In genomic region chrX:123199338-123199737, GRCh38 we compare ENCODE assay signal across 35 cellular contexts. TPM values are rescaled to one million over a fixed set of nuclear protein-coding genes. Genes with fewer than 3 reads are reported as not detected.
"Had no signal": no experiment of that assay in that cellular context is flagged by ENCODE, and none has a peak within 500 bp of the region (broad histone marks: within the 10 kb centered on the region; RNA-seq: fewer than 3 reads in every experiment).

No MANE protein-coding gene starts in this region.

- H3K9me3 ChIP-seq: adrenal gland, ascending aorta, body of pancreas, breast epithelium had no signal

- H3K27me3 ChIP-seq: adrenal gland, ascending aorta, body of pancreas, brain microvascular endothelial cell, breast epithelium, cardiac muscle cell had no signal

- H3K27ac ChIP-seq: adrenal gland, ascending aorta, body of pancreas, brain microvascular endothelial cell, breast epithelium, cardiac muscle cell had no signal

- H3K4me1 ChIP-seq: adrenal gland, ascending aorta, body of pancreas, breast epithelium had no signal

- FAIRE-seq: bronchial epithelial cell had no signal

- H3K4me3 ChIP-seq: adrenal gland, ascending aorta, body of pancreas, breast epithelium, cardiac muscle cell had no signal

- ATAC-seq: activated naive CD4-positive, alpha-beta T cell treated with anti-CD3 and anti-CD28 coated beads, Interleukin-2, amount 50 U/mL, for 72 hours; activated naive CD8-positive, alpha-beta T cell treated with anti-CD3 and anti-CD28 coated beads, Interleukin-2, amount 50 U/mL, for 24 hours; activated T-cell treated with anti-CD3 and anti-CD28 coated beads, Interleukin-2, amount 50 U/mL, for 4 hours; activated T-cell treated with anti-CD3 and anti-CD28 coated beads, Interleukin-2, amount 50 U/mL, for 72 hours; activated T-helper 17 cell treated with anti-CD3 and anti-CD28 coated beads, Interleukin-2, amount 50 U/mL, for 72 hours; body of pancreas had no signal

- DNase-seq: activated effector memory CD4-positive, alpha-beta T cell treated with anti-CD3 and anti-CD28 coated beads, Interleukin-2, amount 50 U/mL, for 16 hours; activated effector memory CD4-positive, alpha-beta T cell treated with Interleukin-2 at 50 U/mL for 16 hours; activated gamma-delta T cell; activated naive CD4-positive, alpha-beta T cell; activated naive CD4-positive, alpha-beta T cell treated with anti-CD3 and anti-CD28 coated beads for 36 hours; activated naive CD4-positive, alpha-beta T cell treated with anti-CD3 and anti-CD28 coated beads, Interleukin-2, amount 10 ng/mL, durations not matched to agents 7 days and 5 days; activated naive CD4-positive, alpha-beta T cell treated with anti-CD3 and anti-CD28 coated beads, Interleukin-2, amount 50 U/mL, for 16 hours; activated naive CD4-positive, alpha-beta T cell treated with Interleukin-2 at 50 U/mL for 16 hours; activated naive CD8-positive, alpha-beta T cell treated with anti-CD3 and anti-CD28 coated beads for 36 hours; activated naive CD8-positive, alpha-beta T cell treated with anti-CD3 and anti-CD28 coated beads, Interleukin-2, amount 10 ng/mL, durations not matched to agents 7 days and 5 days; activated naive CD8-positive, alpha-beta T cell treated with anti-CD3 and anti-CD28 coated beads, Interleukin-2, amount 50 U/mL, for 24 hours; activated T-cell treated with anti-CD3 and anti-CD28 coated beads, Interleukin-2, amount 50 U/mL, for 1 hour; activated T-cell treated with anti-CD3 and anti-CD28 coated beads, Interleukin-2, amount 50 U/mL, for 24 hours; activated T-cell treated with anti-CD3 and anti-CD28 coated beads, Interleukin-2, amount 50 U/mL, for 4 hours; activated T-cell treated with anti-CD3 and anti-CD28 coated beads, Interleukin-2, amount 50 U/mL, for 48 hours; activated T-cell treated with anti-CD3 and anti-CD28 coated beads, Interleukin-2, amount 50 U/mL, for 72 hours; adrenal gland; amniotic stem cell; amygdala; anterior cingulate cortex; aorta; body of pancreas; brain microvascular endothelial cell; caudate nucleus; central memory CD4-positive, alpha-beta T cell; cerebellar nuclear complex had no signal

- H3K36me3 ChIP-seq: adrenal gland, ascending aorta, brain microvascular endothelial cell, breast epithelium, cardiac muscle cell had no signal

RNA-seq across cellular contexts. Expression of gene GRIA3, which starts 15.3 kb away (rescaled TPM):
- total RNA-seq: activated naive CD4-positive, alpha-beta T cell treated with anti-CD3 and anti-CD28 coated beads for 36 hours; activated naive CD4-positive, alpha-beta T cell treated with anti-CD3 and anti-CD28 coated beads, Interleukin-2, amount 50 U/mL, for 72 hours; activated naive CD8-positive, alpha-beta T cell treated with anti-CD3 and anti-CD28 coated beads for 36 hours; activated T-cell treated with anti-CD3 and anti-CD28 coated beads, Interleukin-2, amount 50 U/mL, for 4 hours; activated T-cell treated with anti-CD3 and anti-CD28 coated beads, Interleukin-2, amount 50 U/mL, for 72 hours; activated T-helper 1 cell treated with anti-CD3 and anti-CD28 coated beads, Interleukin-12 subunit alpha, Interleukin-12 subunit beta, Interleukin-2, Interleukin-4 antibody, amounts not matched to agents 30 ng/mL and 10 ng/mL and 1 ng/mL, durations not matched to agents 14 hours and 24 hours and 36 hours; activated T-helper 17 cell treated with anti-CD3 and anti-CD28 coated beads, Interleukin-2, amount 50 U/mL, for 72 hours; activated T-helper 2 cell treated with anti-CD3 and anti-CD28 coated beads, Interferon-gamma antibody, Interleukin-2, Interleukin-4, amounts not matched to agents 10 μg/mL and 5 μg/mL and 100 μg/mL, durations not matched to agents 14 hours and 24 hours and 36 hours; chondrocyte had no signal
